In genomic region chr5:10528056-10528816, GRCh38 we compare ENCODE assay signal across 13 cellular contexts. TPM values are rescaled to one million over a fixed set of nuclear protein-coding genes. Genes with fewer than 3 reads are reported as not detected.
A peak's percentile ranks its signal among the peaks of the same experiment; 100 is the strongest.
DNase-seq lines count a peak whose midpoint lies in the region; ATAC-seq and TF ChIP-seq lines count a peak whose summit lies in the region.
"Had no signal": no experiment of that assay in that cellular context is flagged by ENCODE, and none has a peak within 500 bp of the region (broad histone marks: within the 10 kb centered on the region; RNA-seq: fewer than 3 reads in every experiment).

No MANE protein-coding gene starts in this region.

- peaks cover 11% of the 10 kb centered on the region for H3K4me1 Mint-ChIP-seq in endodermal cell
- H3K4me1 Mint-ChIP-seq in T-helper 2 cell treated with Interferon-gamma antibody and Interleukin-4, amounts not matched to agents 5 μg/mL and 100 μg/mL, for 36 hours (ENCODE audit: low read depth), result peaks cover 2% of the 10 kb centered on the region

- no peak overlapping the region for H3K27ac ChIP-seq in endodermal cell (ENCODE audit: low read depth, low read length)
- H3K27ac ChIP-seq: prostate gland had no signal

- H3K9me3 ChIP-seq in endodermal cell (ENCODE audit: control insufficient read depth, low read length), result no peaks in the 10 kb centered on the region
- H3K9me3 ChIP-seq: prostate gland had no signal

- H3K9me3 Mint-ChIP-seq in endodermal cell, result peaks cover 6% of the 10 kb centered on the region
- H3K9me3 Mint-ChIP-seq in T-helper 2 cell treated with Interferon-gamma antibody and Interleukin-4, amounts not matched to agents 5 μg/mL and 100 μg/mL, for 36 hours, result no peaks in the 10 kb centered on the region
- H3K9me3 Mint-ChIP-seq: activated naive CD8-positive, alpha-beta T cell treated with anti-CD3 and anti-CD28 coated beads, Interleukin-2, amount 10 ng/mL, durations not matched to agents 7 days and 5 days had no signal

- ATAC-seq in GM18909 (IDR thresholded peaks at IDR 0.05; ENCODE audit: poor library complexity, unreplicated experiment) (no peak), GM21390 (IDR thresholded peaks at IDR 0.05; ENCODE audit: unreplicated experiment) (no peak)

- no peak overlapping the region for H3K27ac Mint-ChIP-seq in endodermal cell
- H3K27ac Mint-ChIP-seq in T-helper 2 cell treated with Interferon-gamma antibody and Interleukin-4, amounts not matched to agents 5 μg/mL and 100 μg/mL, for 36 hours, result no peak overlapping the region
- H3K27ac Mint-ChIP-seq: CD4-positive, CD25-positive, alpha-beta regulatory T cell had no signal

- peak; percentile 20 for TF ChIP-seq CTCF in GM12873 (IDR thresholded peaks at IDR 0.05; ENCODE audit: insufficient read depth, low read depth, low read length, missing control alignments)
- TF ChIP-seq CTCF in endodermal cell (conservative IDR thresholded peaks at IDR 0.05), result peak; percentile 57

- no peak overlapping the region for H3K4me3 ChIP-seq in endodermal cell (ENCODE audit: low read length)
- H3K4me3 ChIP-seq: prostate gland had no signal

- no peaks in the 10 kb centered on the region for H3K36me3 ChIP-seq in endodermal cell (ENCODE audit: control insufficient read depth, insufficient read depth, low read length)
- H3K36me3 ChIP-seq: prostate gland had no signal

- no peaks in the 10 kb centered on the region for H3K27me3 ChIP-seq in endodermal cell (ENCODE audit: control insufficient read depth, insufficient read depth, low read length, poor library complexity, severe bottlenecking)

- H3K27me3 Mint-ChIP-seq in endodermal cell (ENCODE audit: insufficient read depth), result peaks cover 8% of the 10 kb centered on the region
- H3K27me3 Mint-ChIP-seq in T-helper 2 cell treated with Interferon-gamma antibody and Interleukin-4, amounts not matched to agents 5 μg/mL and 100 μg/mL, for 36 hours (ENCODE audit: low read depth), result peaks cover 2% of the 10 kb centered on the region

- no peak overlapping the region for H3K9ac ChIP-seq in endodermal cell (ENCODE audit: extremely low read depth, low read length, poor library complexity, severe bottlenecking)

- 92 to 95% methylated on average over 4 to 9 of the region's 9 CpGs for WGBS in endodermal cell (ENCODE audit: insufficient coverage in 1 of 2, insufficient read length in 1 of 2), 2 experiments

- H3K4me1 ChIP-seq in endodermal cell (ENCODE audit: control insufficient read depth, insufficient read depth, low read length), result no peaks in the 10 kb centered on the region
- H3K4me1 ChIP-seq: prostate gland had no signal

- DNase-seq in 8988T, result peak; percentile 86
- DNase-seq in NCI-H748 (lab: John Stamatoyannopoulos, UW; ENCODE audit: unreplicated experiment), result peak; percentile 80
- no peak for DNase-seq in endodermal cell
- no peak for DNase-seq in T-helper 2 cell treated with Interferon-gamma antibody and Interleukin-4, amounts not matched to agents 5 μg/mL and 100 μg/mL, for 36 hours (ENCODE audit: low spot score)
- DNase-seq in T1000 (lab: John Stamatoyannopoulos, UW), result no peak
- DNase-seq: activated naive CD8-positive, alpha-beta T cell treated with anti-CD3 and anti-CD28 coated beads, Interleukin-2, amount 10 ng/mL, durations not matched to agents 7 days and 5 days; CD4-positive, CD25-positive, alpha-beta regulatory T cell; T-helper 2 cell had no signal

- no peak overlapping the region for H3K4me3 Mint-ChIP-seq in endodermal cell
- H3K4me3 Mint-ChIP-seq in T-helper 2 cell treated with Interferon-gamma antibody and Interleukin-4, amounts not matched to agents 5 μg/mL and 100 μg/mL, for 36 hours, result no peak overlapping the region
- H3K4me3 Mint-ChIP-seq: activated naive CD8-positive, alpha-beta T cell treated with anti-CD3 and anti-CD28 coated beads, Interleukin-2, amount 10 ng/mL, durations not matched to agents 7 days and 5 days; CD4-positive, CD25-positive, alpha-beta regulatory T cell had no signal

- no peaks in the 10 kb centered on the region for H3K36me3 Mint-ChIP-seq in endodermal cell (ENCODE audit: low read depth)
- no peaks in the 10 kb centered on the region for H3K36me3 Mint-ChIP-seq in T-helper 2 cell treated with Interferon-gamma antibody and Interleukin-4, amounts not matched to agents 5 μg/mL and 100 μg/mL, for 36 hours (ENCODE audit: low read depth)
- H3K36me3 Mint-ChIP-seq: activated naive CD8-positive, alpha-beta T cell treated with anti-CD3 and anti-CD28 coated beads, Interleukin-2, amount 10 ng/mL, durations not matched to agents 7 days and 5 days had no signal

RNA-seq across cellular contexts. Expression of gene ANKRD33B, which starts 35.6 kb away (rescaled TPM):
- total RNA-seq in endodermal cell, result 10 to 100 TPM; 21.9 to 37.2 TPM
- 2.1 TPM for polyA plus RNA-seq in endodermal cell (2013, experiment 1 of 2)
- polyA plus RNA-seq in endodermal cell (2013, experiment 2 of 2), result 1.8 TPM
- total RNA-seq: HT-29 had no signal

Comparison
In these comparisons a context has a peak if more than half of its experiments do, and no peak if none do; other contexts are left out.
1. DNase-seq: peak in 8988T (single experiment) and NCI-H748 (single experiment); none in endodermal cell (single experiment), T-helper 2 cell treated with Interferon-gamma antibody and Interleukin-4, amounts not matched to agents 5 μg/mL and 100 μg/mL, for 36 hours (single experiment) and T1000 (single experiment).